1 cellular context compared by ENCODE assay signal in the genomic region with DNA sequence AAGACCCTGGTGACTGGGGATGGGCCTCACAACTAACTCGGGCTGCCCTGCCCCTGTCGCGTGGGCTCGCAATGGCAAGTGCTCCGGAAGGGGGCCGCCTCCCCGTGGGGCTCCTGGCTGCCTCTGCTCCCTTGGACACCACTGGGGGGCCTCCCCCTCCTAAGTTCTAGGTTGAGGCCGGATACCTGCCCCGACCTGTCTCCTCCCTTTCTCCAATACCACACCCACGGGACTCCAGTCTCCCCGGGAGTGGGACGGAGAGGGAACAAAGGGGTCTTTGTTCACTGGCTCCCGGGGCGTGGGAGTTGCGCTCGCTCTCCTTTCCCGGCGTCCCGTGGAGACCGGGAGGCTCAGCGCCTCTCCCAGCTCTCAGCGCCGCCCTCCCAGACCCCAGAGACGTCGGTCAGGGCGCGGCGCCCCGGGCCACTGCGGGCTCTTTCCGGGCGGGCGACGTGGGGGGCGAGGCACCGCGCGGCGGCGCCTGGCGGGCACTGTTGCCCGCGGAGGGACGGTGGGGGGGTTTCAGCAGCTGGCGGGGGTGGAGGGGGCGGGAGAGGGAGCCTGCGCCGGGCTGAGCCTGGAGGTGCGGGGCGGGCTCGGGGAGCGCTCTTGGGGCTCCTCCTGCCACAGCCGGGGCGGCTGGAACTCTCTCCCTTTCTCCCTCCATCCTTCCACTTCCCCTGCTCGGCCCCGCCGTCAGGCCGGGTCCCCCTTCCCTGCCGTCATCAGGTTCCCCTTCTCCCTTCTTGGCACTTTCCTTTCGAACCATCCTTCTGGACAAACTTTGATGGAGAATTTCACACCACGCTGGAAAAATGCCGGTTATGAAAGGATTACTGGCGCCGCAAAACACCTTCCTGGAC.
TF ChIP-seq lines count a peak whose summit lies in the region.

Gene KCNH8 (plus strand): TSS at position 606 of the 863 bp plus-strand sequence. CDS start 210 bp downstream, at position 816.

TF ChIP-seq in HepG2, 621 proteins besides CTCF, POLR2A, EP300 and RAD21 (continued from another document):
- TF ChIP-seq, protein P1, sequence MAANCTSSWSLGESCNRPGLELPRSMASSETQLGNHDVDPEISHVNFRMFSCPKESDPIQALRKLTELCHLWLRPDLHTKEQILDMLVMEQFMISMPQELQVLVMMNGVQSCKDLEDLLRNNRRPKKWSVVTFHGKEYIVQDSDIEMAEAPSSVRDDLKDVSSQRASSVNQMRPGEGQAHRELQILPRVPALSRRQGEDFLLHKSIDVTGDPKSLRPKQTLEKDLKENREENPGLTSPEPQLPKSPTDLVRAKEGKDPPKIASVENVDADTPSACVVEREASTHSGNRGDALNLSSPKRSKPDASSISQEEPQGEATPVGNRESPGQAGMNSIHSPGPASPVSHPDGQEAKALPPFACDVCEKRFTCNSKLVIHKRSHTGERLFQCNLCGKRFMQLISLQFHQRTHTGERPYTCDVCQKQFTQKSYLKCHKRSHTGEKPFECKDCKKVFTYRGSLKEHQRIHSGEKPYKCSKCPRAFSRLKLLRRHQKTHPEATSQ (CRISPR knock-in tag; IDR thresholded peaks at IDR 0.05; ENCODE audit: borderline replicate concordance) = no peak
- no peak for TF ChIP-seq ZNF263 (CRISPR knock-in tag; IDR thresholded peaks at IDR 0.05)
- TF ChIP-seq, protein P2, sequence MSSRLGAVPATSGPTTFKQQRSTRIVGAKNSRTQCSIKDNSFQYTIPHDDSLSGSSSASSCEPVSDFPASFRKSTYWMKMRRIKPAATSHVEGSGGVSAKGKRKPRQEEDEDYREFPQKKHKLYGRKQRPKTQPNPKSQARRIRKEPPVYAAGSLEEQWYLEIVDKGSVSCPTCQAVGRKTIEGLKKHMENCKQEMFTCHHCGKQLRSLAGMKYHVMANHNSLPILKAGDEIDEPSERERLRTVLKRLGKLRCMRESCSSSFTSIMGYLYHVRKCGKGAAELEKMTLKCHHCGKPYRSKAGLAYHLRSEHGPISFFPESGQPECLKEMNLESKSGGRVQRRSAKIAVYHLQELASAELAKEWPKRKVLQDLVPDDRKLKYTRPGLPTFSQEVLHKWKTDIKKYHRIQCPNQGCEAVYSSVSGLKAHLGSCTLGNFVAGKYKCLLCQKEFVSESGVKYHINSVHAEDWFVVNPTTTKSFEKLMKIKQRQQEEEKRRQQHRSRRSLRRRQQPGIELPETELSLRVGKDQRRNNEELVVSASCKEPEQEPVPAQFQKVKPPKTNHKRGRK (CRISPR knock-in tag; IDR thresholded peaks at IDR 0.05) = no peak
- no peak for TF ChIP-seq TCF7 (IDR thresholded peaks at IDR 0.05; ENCODE audit: low read depth)
- TF ChIP-seq AGO2 (optimal IDR thresholded peaks at IDR 0.05; ENCODE audit: low read depth, low read length) = no peak
- TF ChIP-seq ZNF292 (CRISPR knock-in tag; IDR thresholded peaks at IDR 0.05; ENCODE audit: borderline replicate concordance, low read depth) = no peak
- TF ChIP-seq MED1 (CRISPR knock-in tag; IDR thresholded peaks at IDR 0.05) = no peak
- no peak for TF ChIP-seq ZNF205 (CRISPR knock-in tag; IDR thresholded peaks at IDR 0.05)
- TF ChIP-seq, protein P3, sequence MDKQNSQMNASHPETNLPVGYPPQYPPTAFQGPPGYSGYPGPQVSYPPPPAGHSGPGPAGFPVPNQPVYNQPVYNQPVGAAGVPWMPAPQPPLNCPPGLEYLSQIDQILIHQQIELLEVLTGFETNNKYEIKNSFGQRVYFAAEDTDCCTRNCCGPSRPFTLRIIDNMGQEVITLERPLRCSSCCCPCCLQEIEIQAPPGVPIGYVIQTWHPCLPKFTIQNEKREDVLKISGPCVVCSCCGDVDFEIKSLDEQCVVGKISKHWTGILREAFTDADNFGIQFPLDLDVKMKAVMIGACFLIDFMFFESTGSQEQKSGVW (CRISPR knock-in tag; IDR thresholded peaks at IDR 0.05; ENCODE audit: borderline replicate concordance) = no peak
- no peak for TF ChIP-seq ZBTB39 (CRISPR knock-in tag; IDR thresholded peaks at IDR 0.05)
TF ChIP-seq in HepG2: peak in this region for 0.
